Comparison of ENCODE assay signal across 8 cellular contexts in the genomic region with DNA sequence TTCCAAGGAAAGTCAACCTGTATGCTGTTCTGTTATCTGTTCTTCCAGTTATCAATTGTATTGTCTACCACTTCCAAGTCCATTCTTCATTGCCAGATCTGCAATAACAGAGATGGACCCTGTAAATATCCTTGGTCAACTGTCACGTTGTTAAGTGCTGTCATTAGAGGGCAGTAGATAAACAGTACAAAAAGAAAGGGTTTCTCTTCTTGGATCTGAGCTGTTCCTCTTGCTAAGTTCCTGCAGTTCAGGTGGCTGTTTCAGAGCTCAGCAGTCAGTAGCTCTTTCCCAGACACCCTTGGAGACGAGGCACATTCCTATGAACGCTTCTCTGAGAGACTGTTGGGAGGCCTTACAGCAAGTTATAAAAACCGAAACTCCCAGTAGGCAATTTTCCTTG.
DNase-seq lines count a peak whose midpoint lies in the region; ATAC-seq and TF ChIP-seq lines count a peak whose summit lies in the region.

No MANE protein-coding gene starts in this region.

- no peak overlapping the region for H2BK5ac ChIP-seq in H9 (ENCODE audit: insufficient read length, low read length)

- no peaks in the 10 kb centered on the region for H4K20me1 ChIP-seq in H9 (ENCODE audit: control insufficient read depth, insufficient read depth, insufficient read length)

- peak overlapping the region; percentile 45 for H2AFZ ChIP-seq in H9 (ENCODE audit: low read length)

- H2BK120ac ChIP-seq in H9 (ENCODE audit: low read depth, low read length, poor library complexity, severe bottlenecking): no peak overlapping the region

- H3K4me3 ChIP-seq in AG04450 (ENCODE audit: low read depth, low read length): no peak overlapping the region
- no peak overlapping the region for H3K4me3 ChIP-seq in right cardiac atrium (ENCODE audit: low read length)

- peak; percentile 62 to 69 for ATAC-seq in right cardiac atrium

- POLR2A ChIA-PET in AG04450 (lab: Yijun Ruan, JAX) (no interaction called here), RWPE1 (lab: Yijun Ruan, JAX; ENCODE audit: low non-redundant PET) (no interaction called here)

- no peak overlapping the region for H2BK20ac ChIP-seq in H9 (ENCODE audit: low read depth, low read length, poor library complexity, severe bottlenecking)

- H3K36me3 Mint-ChIP-seq in H9 (ENCODE audit: insufficient read depth in 1 of 3, low read depth in 3 of 3): no peaks in the 10 kb centered on the region

- H3K18ac ChIP-seq in H9 (ENCODE audit: insufficient read length, low read depth, low read length): no peak overlapping the region

- H3K14ac ChIP-seq in H9 (ENCODE audit: insufficient read depth, low read length): no peak overlapping the region

- H4K5ac ChIP-seq in H9 (ENCODE audit: insufficient read length, low read depth, low read length): no peak overlapping the region

- H3K79me1 ChIP-seq in H9 (ENCODE audit: insufficient read depth, low read depth, low read length, poor library complexity, severe bottlenecking): no peaks in the 10 kb centered on the region

- no peaks in the 10 kb centered on the region for H3K4me1 ChIP-seq in H9 (ENCODE audit: insufficient read depth, low read length)
- H3K4me1 ChIP-seq in right cardiac atrium (ENCODE audit: control insufficient read depth, insufficient read depth, low read length): no peaks in the 10 kb centered on the region

- CTCF ChIA-PET in AG04450 (lab: Charles Lee) (interaction anchor here (0.5 to 1.5 kb wide), 8 partner anchors 10 to 1049 kb away, joined by 3 to 5 read pairs (median 3); partner anchors contain the start of gene GPR75), RWPE1 (lab: Yijun Ruan, JAX) (interaction anchor here (0.5 to 0.9 kb wide), 3 partner anchors 176 to 1894 kb away, joined by 3 to 4 read pairs (median 3); no protein-coding TSS in a partner anchor)

- H3K23me2 ChIP-seq in H9 (ENCODE audit: insufficient read length, low read depth, low read length, poor library complexity, severe bottlenecking): no peaks in the 10 kb centered on the region

- no CpG with 5 or more reads among the region's 4 CpGs for WGBS in H9 (ENCODE audit: extremely low coverage, insufficient read length, low lambda C conversion rate)
- WGBS in right cardiac atrium: 24% methylated on average over 4 of the region's 4 CpGs

- H3K4me1 Mint-ChIP-seq in H9: peaks cover 0 to 4% of the 10 kb centered on the region in 2 experiments; a peak in 1 of 4 replicates

- DNase-seq in AG04450 (ENCODE audit: low read depth, low spot score) (no peak), H9 (peak; percentile 33), RWPE1 (ENCODE audit: low spot score) (peak; percentile 2), right cardiac atrium (no peak), mesenteric fat pad (ENCODE audit: low spot score) (no peak), 8988T (no peak), CD1c-positive myeloid dendritic cell (ENCODE audit: extremely low spot score) (no peak)
- no peak for DNase-seq in activated CD4-positive, alpha-beta T cell treated with anti-CD3 and anti-CD28 coated beads, Interleukin-2, amount 50 U/mL, for 4 hours

- no peak overlapping the region for H3K4ac ChIP-seq in H9 (ENCODE audit: low read depth, low read length)

- no peaks in the 10 kb centered on the region for H3K27me3 Mint-ChIP-seq in H9 (ENCODE audit: low read depth)

- H3K9me3 ChIP-seq in AG04450 (ENCODE audit: control insufficient read depth, insufficient read depth, low read length): no peaks in the 10 kb centered on the region; the same call in 1 of the 2 replicates
- no peaks in the 10 kb centered on the region for H3K9me3 ChIP-seq in H9 (ENCODE audit: control insufficient read depth, low read depth, low read length)
- no peaks in the 10 kb centered on the region for H3K9me3 ChIP-seq in right cardiac atrium (ENCODE audit: control insufficient read depth, low read length)

- peak overlapping the region in 1 of 3 experiments; percentile 35; a peak in 1 of 7 replicates for H3K27ac Mint-ChIP-seq in H9

- no peak overlapping the region for H2BK15ac ChIP-seq in H9 (ENCODE audit: low read depth, low read length)

- no peak overlapping the region for H3K4me3 Mint-ChIP-seq in H9

- no peak overlapping the region for H3K4me2 ChIP-seq in H9 (ENCODE audit: insufficient read depth, insufficient read length, low read length)

- H3T11ph ChIP-seq in H9 (ENCODE audit: low read length): no peak overlapping the region

- peak; percentile 31; the same call in 1 of the 2 replicates for TF ChIP-seq CTCF in AG04450 (IDR thresholded peaks at IDR 0.05; ENCODE audit: low read depth, low read length)
- peak; percentile 51; the same call in 2 of the 3 replicates for TF ChIP-seq CTCF in H9 (conservative IDR thresholded peaks at IDR 0.05)
- TF ChIP-seq CTCF in RWPE1 (conservative IDR thresholded peaks at IDR 0.05; ENCODE audit: low read depth): peak; percentile 39

- H4K91ac ChIP-seq in H9 (ENCODE audit: insufficient read length, low read depth, low read length): no peak overlapping the region

- H3K27me3 ChIP-seq in AG04450 (ENCODE audit: control insufficient read depth, insufficient read depth, low read length) (no peaks in the 10 kb centered on the region), H9 (ENCODE audit: insufficient read depth, low read length) (no peaks in the 10 kb centered on the region), right cardiac atrium (ENCODE audit: control insufficient read depth, insufficient read depth) (no peaks in the 10 kb centered on the region)

- H3K27ac ChIP-seq in AG04450 (ENCODE audit: low read depth, low read length) (no peak overlapping the region), H9 (ENCODE audit: insufficient read length, low read depth, low read length) (no peak overlapping the region), RWPE1 (no peak overlapping the region), right cardiac atrium (ENCODE audit: low read length) (no peak overlapping the region)

- no peak overlapping the region for H2BK12ac ChIP-seq in H9 (ENCODE audit: insufficient read length, low read depth, low read length)

- no peaks in the 10 kb centered on the region for H3K79me2 ChIP-seq in H9 (ENCODE audit: insufficient read depth, low read length)

- H3K23ac ChIP-seq in H9 (ENCODE audit: insufficient read length, low read depth, low read length): no peak overlapping the region

- H4K8ac ChIP-seq in H9 (replicated peaks; ENCODE audit: insufficient read length, low read depth, low read length): no peak overlapping the region

- H3K9me3 Mint-ChIP-seq in H9: no peaks in the 10 kb centered on the region

- H3K56ac ChIP-seq in H9 (ENCODE audit: insufficient read length, low read depth, low read length): no peak overlapping the region

- H3K9ac ChIP-seq in H9 (ENCODE audit: extremely low read depth, insufficient read length, low read length): no peak overlapping the region

- intact Hi-C loops in right cardiac atrium (cut with DNase I): no loop called here

- H2AK5ac ChIP-seq in H9 (ENCODE audit: insufficient read length, low read length): no peak overlapping the region

Comparison
In these comparisons a context has a peak if more than half of its experiments do, and no peak if none do; other contexts are left out.
1. DNase-seq: peak in H9 (single experiment) and RWPE1 (single experiment); none in AG04450 (single experiment), right cardiac atrium (0 of 3), activated CD4-positive, alpha-beta T cell treated with anti-CD3 and anti-CD28 coated beads, Interleukin-2, amount 50 U/mL, for 4 hours (0 of 2), mesenteric fat pad (single experiment), 8988T (single experiment) and CD1c-positive myeloid dendritic cell (single experiment).
2. Peak in every context shown above with its lines, with median percentiles within 50 percentile points of each other: CTCF ChIP-seq.